In the genomic region with DNA sequence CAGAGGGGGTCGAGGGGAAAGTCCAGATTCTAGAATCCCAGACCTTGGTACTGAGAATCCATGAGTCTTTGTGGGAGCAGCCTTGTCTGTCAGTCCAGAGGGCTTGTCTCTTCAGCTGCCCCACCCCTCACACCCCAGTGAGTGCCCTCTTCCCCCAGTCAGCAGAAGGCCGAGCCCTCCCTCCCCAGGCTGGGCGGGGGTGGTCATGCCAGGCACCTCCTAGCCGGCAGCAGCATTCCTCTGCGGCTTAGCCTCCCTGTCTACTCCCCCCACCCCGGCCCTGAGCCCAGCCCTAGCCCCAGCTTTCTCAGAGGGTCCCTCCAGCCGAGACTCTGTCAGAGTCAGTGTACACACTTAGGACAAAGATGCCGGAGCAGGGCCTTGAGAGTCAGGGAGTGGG, we compare ENCODE assay signal across 1 cellular context.
TF ChIP-seq lines count a peak whose summit lies in the region.

No MANE protein-coding gene starts in this region.

TF ChIP-seq in GM23338, 12 proteins besides CTCF, POLR2A, EP300 and RAD21 (continued from another document):
- TF ChIP-seq, protein P1, sequence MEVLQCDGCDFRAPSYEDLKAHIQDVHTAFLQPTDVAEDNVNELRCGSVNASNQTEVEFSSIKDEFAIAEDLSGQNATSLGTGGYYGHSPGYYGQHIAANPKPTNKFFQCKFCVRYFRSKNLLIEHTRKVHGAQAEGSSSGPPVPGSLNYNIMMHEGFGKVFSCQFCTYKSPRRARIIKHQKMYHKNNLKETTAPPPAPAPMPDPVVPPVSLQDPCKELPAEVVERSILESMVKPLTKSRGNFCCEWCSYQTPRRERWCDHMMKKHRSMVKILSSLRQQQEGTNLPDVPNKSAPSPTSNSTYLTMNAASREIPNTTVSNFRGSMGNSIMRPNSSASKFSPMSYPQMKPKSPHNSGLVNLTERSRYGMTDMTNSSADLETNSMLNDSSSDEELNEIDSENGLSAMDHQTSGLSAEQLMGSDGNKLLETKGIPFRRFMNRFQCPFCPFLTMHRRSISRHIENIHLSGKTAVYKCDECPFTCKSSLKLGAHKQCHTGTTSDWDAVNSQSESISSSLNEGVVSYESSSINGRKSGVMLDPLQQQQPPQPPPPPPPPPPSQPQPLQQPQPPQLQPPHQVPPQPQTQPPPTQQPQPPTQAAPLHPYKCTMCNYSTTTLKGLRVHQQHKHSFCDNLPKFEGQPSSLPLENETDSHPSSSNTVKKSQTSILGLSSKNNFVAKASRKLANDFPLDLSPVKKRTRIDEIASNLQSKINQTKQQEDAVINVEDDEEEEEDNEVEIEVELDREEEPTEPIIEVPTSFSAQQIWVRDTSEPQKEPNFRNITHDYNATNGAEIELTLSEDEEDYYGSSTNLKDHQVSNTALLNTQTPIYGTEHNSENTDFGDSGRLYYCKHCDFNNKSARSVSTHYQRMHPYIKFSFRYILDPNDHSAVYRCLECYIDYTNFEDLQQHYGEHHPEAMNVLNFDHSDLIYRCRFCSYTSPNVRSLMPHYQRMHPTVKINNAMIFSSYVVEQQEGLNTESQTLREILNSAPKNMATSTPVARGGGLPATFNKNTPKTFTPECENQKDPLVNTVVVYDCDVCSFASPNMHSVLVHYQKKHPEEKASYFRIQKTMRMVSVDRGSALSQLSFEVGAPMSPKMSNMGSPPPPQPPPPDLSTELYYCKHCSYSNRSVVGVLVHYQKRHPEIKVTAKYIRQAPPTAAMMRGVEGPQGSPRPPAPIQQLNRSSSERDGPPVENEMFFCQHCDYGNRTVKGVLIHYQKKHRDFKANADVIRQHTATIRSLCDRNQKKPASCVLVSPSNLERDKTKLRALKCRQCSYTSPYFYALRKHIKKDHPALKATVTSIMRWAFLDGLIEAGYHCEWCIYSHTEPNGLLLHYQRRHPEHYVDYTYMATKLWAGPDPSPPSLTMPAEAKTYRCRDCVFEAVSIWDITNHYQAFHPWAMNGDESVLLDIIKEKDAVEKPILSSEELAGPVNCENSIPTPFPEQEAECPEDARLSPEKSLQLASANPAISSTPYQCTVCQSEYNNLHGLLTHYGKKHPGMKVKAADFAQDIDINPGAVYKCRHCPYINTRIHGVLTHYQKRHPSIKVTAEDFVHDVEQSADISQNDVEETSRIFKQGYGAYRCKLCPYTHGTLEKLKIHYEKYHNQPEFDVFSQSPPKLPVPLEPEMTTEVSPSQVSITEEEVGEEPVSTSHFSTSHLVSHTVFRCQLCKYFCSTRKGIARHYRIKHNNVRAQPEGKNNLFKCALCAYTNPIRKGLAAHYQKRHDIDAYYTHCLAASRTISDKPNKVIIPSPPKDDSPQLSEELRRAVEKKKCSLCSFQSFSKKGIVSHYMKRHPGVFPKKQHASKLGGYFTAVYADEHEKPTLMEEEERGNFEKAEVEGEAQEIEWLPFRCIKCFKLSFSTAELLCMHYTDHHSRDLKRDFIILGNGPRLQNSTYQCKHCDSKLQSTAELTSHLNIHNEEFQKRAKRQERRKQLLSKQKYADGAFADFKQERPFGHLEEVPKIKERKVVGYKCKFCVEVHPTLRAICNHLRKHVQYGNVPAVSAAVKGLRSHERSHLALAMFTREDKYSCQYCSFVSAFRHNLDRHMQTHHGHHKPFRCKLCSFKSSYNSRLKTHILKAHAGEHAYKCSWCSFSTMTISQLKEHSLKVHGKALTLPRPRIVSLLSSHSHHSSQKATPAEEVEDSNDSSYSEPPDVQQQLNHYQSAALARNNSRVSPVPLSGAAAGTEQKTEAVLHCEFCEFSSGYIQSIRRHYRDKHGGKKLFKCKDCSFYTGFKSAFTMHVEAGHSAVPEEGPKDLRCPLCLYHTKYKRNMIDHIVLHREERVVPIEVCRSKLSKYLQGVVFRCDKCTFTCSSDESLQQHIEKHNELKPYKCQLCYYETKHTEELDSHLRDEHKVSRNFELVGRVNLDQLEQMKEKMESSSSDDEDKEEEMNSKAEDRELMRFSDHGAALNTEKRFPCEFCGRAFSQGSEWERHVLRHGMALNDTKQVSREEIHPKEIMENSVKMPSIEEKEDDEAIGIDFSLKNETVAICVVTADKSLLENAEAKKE (CRISPR knock-in tag; IDR thresholded peaks at IDR 0.05), result no peak
- TF ChIP-seq ZNF114 (CRISPR knock-in tag; IDR thresholded peaks at IDR 0.05), result no peak
- no peak for TF ChIP-seq CREB1 (CRISPR knock-in tag; IDR thresholded peaks at IDR 0.05; ENCODE audit: low read depth)
- TF ChIP-seq EZH2 (IDR thresholded peaks at IDR 0.05; ENCODE audit: low read depth, unreplicated experiment), result no peak
- no peak for TF ChIP-seq JUNB (IDR thresholded peaks at IDR 0.05; ENCODE audit: unreplicated experiment)
- TF ChIP-seq, protein P2, sequence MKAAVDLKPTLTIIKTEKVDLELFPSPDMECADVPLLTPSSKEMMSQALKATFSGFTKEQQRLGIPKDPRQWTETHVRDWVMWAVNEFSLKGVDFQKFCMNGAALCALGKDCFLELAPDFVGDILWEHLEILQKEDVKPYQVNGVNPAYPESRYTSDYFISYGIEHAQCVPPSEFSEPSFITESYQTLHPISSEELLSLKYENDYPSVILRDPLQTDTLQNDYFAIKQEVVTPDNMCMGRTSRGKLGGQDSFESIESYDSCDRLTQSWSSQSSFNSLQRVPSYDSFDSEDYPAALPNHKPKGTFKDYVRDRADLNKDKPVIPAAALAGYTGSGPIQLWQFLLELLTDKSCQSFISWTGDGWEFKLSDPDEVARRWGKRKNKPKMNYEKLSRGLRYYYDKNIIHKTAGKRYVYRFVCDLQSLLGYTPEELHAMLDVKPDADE (IDR thresholded peaks at IDR 0.05), result no peak
- TF ChIP-seq, protein P3, sequence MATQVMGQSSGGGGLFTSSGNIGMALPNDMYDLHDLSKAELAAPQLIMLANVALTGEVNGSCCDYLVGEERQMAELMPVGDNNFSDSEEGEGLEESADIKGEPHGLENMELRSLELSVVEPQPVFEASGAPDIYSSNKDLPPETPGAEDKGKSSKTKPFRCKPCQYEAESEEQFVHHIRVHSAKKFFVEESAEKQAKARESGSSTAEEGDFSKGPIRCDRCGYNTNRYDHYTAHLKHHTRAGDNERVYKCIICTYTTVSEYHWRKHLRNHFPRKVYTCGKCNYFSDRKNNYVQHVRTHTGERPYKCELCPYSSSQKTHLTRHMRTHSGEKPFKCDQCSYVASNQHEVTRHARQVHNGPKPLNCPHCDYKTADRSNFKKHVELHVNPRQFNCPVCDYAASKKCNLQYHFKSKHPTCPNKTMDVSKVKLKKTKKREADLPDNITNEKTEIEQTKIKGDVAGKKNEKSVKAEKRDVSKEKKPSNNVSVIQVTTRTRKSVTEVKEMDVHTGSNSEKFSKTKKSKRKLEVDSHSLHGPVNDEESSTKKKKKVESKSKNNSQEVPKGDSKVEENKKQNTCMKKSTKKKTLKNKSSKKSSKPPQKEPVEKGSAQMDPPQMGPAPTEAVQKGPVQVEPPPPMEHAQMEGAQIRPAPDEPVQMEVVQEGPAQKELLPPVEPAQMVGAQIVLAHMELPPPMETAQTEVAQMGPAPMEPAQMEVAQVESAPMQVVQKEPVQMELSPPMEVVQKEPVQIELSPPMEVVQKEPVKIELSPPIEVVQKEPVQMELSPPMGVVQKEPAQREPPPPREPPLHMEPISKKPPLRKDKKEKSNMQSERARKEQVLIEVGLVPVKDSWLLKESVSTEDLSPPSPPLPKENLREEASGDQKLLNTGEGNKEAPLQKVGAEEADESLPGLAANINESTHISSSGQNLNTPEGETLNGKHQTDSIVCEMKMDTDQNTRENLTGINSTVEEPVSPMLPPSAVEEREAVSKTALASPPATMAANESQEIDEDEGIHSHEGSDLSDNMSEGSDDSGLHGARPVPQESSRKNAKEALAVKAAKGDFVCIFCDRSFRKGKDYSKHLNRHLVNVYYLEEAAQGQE (IDR thresholded peaks at IDR 0.05; ENCODE audit: unreplicated experiment), result no peak
- no peak for TF ChIP-seq EZH2phosphoT487 (IDR thresholded peaks at IDR 0.05; ENCODE audit: unreplicated experiment)
- no peak for TF ChIP-seq ZNF331 (CRISPR knock-in tag; IDR thresholded peaks at IDR 0.05; ENCODE audit: low read depth)
